13 cellular contexts compared by ENCODE assay signal in the genomic region with DNA sequence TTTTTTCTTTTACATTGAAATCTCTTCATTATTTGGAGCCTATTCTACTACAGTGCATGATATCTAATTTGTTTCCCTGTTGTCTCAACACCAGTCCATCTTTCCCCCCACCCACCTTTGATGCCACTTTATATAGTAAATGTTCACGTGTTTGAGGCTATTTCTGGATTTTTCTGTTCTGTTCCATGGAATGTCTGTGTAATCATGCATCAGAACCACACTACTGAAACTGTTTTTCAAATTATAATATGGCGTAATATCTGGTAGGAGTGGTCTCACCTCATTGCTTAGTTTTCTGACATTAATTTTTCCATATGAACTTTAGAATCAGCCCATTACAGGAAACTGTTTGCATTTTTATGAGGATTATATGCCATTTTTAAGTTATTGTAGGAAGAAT.
"Had no signal": no experiment of that assay in that cellular context is flagged by ENCODE, and none has a peak within 500 bp of the region (broad histone marks: within the 10 kb centered on the region; RNA-seq: fewer than 3 reads in every experiment).

No MANE protein-coding gene starts in this region.

- H3K4me3 Mint-ChIP-seq: T-cell, type B pancreatic cell had no signal

- H3K36me3 ChIP-seq: pancreas had no signal

- H3K4me1 ChIP-seq: pancreas had no signal

- H3K27ac ChIP-seq: pancreas had no signal

- H3K4me3 ChIP-seq: pancreas had no signal

- H3K9me3 ChIP-seq: pancreas had no signal

- H3K9me3 Mint-ChIP-seq: T-cell, type B pancreatic cell had no signal

- H3K27me3 ChIP-seq: pancreas had no signal

- DNase-seq: activated CD4-positive, alpha-beta T cell treated with anti-CD3 and anti-CD28 coated beads, Interleukin-2, amount 50 U/mL, for 48 hours; activated naive CD4-positive, alpha-beta T cell treated with Interleukin-2 at 50 U/mL for 16 hours; amniotic stem cell; erythroblast; islet precursor cell; midbrain; pancreas; stimulated activated CD4-positive, alpha-beta T cell treated with anti-CD3 and anti-CD28 coated beads, Interleukin-12 subunit alpha, Interleukin-12 subunit beta, amount 100 ng/mL, for 4 hours; stimulated activated CD4-positive, alpha-beta T cell treated with anti-CD3 and anti-CD28 coated beads, Interleukin-2, amount 100 ng/mL, for 24 hours; stimulated activated naive B cell treated with anti-CD40 and anti-IgM and Interleukin-4, amounts not matched to agents 10 μg/mL and 1 μg/mL and 100 μg/mL, for 72 hours; T-cell; T-helper 9 cell had no signal

- ATAC-seq: pancreas; stimulated activated naive B cell treated with anti-CD40 and anti-IgM and Interleukin-4, amounts not matched to agents 10 μg/mL and 1 μg/mL and 100 μg/mL, for 72 hours; T-cell had no signal

- H3K27me3 Mint-ChIP-seq: stimulated activated naive B cell treated with anti-CD40 and anti-IgM and Interleukin-4, amounts not matched to agents 10 μg/mL and 1 μg/mL and 100 μg/mL, for 72 hours; T-cell; type B pancreatic cell had no signal

- H3K27ac Mint-ChIP-seq: T-cell, type B pancreatic cell had no signal
